8 cellular contexts compared by ENCODE assay signal in genomic region chr22:39254789-39255298, GRCh38. TPM values are rescaled to one million over a fixed set of nuclear protein-coding genes. Genes with fewer than 3 reads are reported as not detected.
DNase-seq lines count a peak whose midpoint lies in the region; FAIRE-seq and TF ChIP-seq lines count a peak whose summit lies in the region.

No MANE protein-coding gene starts in this region.

- H3K9me3 Mint-ChIP-seq in activated CD4-positive, alpha-beta memory T cell treated with anti-CD3 and anti-CD28 coated beads, Interleukin-2, amount 10 ng/mL, durations not matched to agents 7 days and 5 days = no peaks in the 10 kb centered on the region

- no peak overlapping the region for H3K4me3 ChIP-seq in AG04450 (ENCODE audit: low read depth, low read length)
- no peak overlapping the region for H3K4me3 ChIP-seq in fibroblast of the aortic adventitia (ENCODE audit: low read depth, low read length)

- H3K27ac Mint-ChIP-seq in activated CD4-positive, alpha-beta memory T cell treated with anti-CD3 and anti-CD28 coated beads, Interleukin-2, amount 10 ng/mL, durations not matched to agents 7 days and 5 days = peak overlapping the region; percentile 84

- POLR2A ChIA-PET in AG04450 (lab: Yijun Ruan, JAX) = interaction anchor here (2.3 kb wide), 1 partner anchor 57 kb away, joined by 12 read pairs; no protein-coding TSS in a partner anchor
- POLR2A ChIA-PET in activated CD4-positive, alpha-beta memory T cell treated with anti-CD3 and anti-CD28 coated beads, Interleukin-2, amount 10 ng/mL, durations not matched to agents 7 days and 5 days (lab: Charles Lee) = no interaction called here

- no peaks in the 10 kb centered on the region for H3K9me3 ChIP-seq in AG04450 (ENCODE audit: control insufficient read depth, insufficient read depth, low read length)

- TF ChIP-seq CTCF in AG04450 (IDR thresholded peaks at IDR 0.05; ENCODE audit: low read depth, low read length) (no peak), fibroblast of the aortic adventitia (IDR thresholded peaks at IDR 0.05; ENCODE audit: insufficient read depth, low read length) (no peak)

- peaks cover 20% of the 10 kb centered on the region for H3K27me3 Mint-ChIP-seq in activated CD4-positive, alpha-beta memory T cell treated with anti-CD3 and anti-CD28 coated beads, Interleukin-2, amount 10 ng/mL, durations not matched to agents 7 days and 5 days

- DNase-seq in AG04450 (ENCODE audit: low read depth, low spot score) = no peak
- peak; percentile 74 for DNase-seq in H54 (ENCODE audit: insufficient read length, low spot score)
- DNase-seq in activated CD4-positive, alpha-beta memory T cell treated with anti-CD3 and anti-CD28 coated beads, Interleukin-2, amount 10 ng/mL, durations not matched to agents 7 days and 5 days = peak; percentile 69
- peak; percentile 44 for DNase-seq in fibroblast of the aortic adventitia (ENCODE audit: low read depth)
- peak; percentile 45 for DNase-seq in stimulated activated CD4-positive, alpha-beta T cell treated with anti-CD3 and anti-CD28 coated beads, Interleukin-4, amount 100 ng/mL, for 24 hours
- no peak for DNase-seq in DMS 273 treated with DMSO at 0.1 percent for 48 hours (lab: John Stamatoyannopoulos, UW)
- no peak for DNase-seq in DMS153 (lab: John Stamatoyannopoulos, UW)
- DNase-seq in GDM1 (lab: John Stamatoyannopoulos, UW) = no peak

- peak; percentile 6 for FAIRE-seq in H54 (lab: Jason Lieb, UNC)

- no peaks in the 10 kb centered on the region for H3K36me3 Mint-ChIP-seq in activated CD4-positive, alpha-beta memory T cell treated with anti-CD3 and anti-CD28 coated beads, Interleukin-2, amount 10 ng/mL, durations not matched to agents 7 days and 5 days (ENCODE audit: low read depth)

- peak overlapping the region; percentile 71 for H3K27ac ChIP-seq in AG04450 (ENCODE audit: low read depth, low read length)

- H3K4me3 Mint-ChIP-seq in activated CD4-positive, alpha-beta memory T cell treated with anti-CD3 and anti-CD28 coated beads, Interleukin-2, amount 10 ng/mL, durations not matched to agents 7 days and 5 days = no peak overlapping the region

- peaks cover 29% of the 10 kb centered on the region for H3K4me1 Mint-ChIP-seq in activated CD4-positive, alpha-beta memory T cell treated with anti-CD3 and anti-CD28 coated beads, Interleukin-2, amount 10 ng/mL, durations not matched to agents 7 days and 5 days

- no peaks in the 10 kb centered on the region for H3K27me3 ChIP-seq in AG04450 (ENCODE audit: control insufficient read depth, insufficient read depth, low read length)

- CTCF ChIA-PET in AG04450 (lab: Charles Lee) = no interaction called here
- CTCF ChIA-PET in activated CD4-positive, alpha-beta memory T cell treated with anti-CD3 and anti-CD28 coated beads, Interleukin-2, amount 10 ng/mL, durations not matched to agents 7 days and 5 days (lab: Charles Lee) = interaction anchor here (0.6 kb wide), 1 partner anchor 1143 kb away, joined by 3 read pairs; no protein-coding TSS in a partner anchor

- TF ChIP-seq POLR2A in H54 (IDR thresholded peaks at IDR 0.05; ENCODE audit: low read depth, low read length) = no peak; the same call in 1 of the 2 replicates

RNA-seq across cellular contexts. Expression of gene PDGFB, which starts 10.1 kb away (rescaled TPM):
- polyA plus RNA-seq in AG04450 (2011; rRNA removed) = 0.12 and 0.19 TPM in 2 replicates
- polyA minus RNA-seq in AG04450 (2011; rRNA and poly(A)+ RNA removed) = 0.41 and 0.78 TPM in 2 replicates
- 1 to 10 TPM; 6.4 to 6.5 TPM for total RNA-seq in activated CD4-positive, alpha-beta memory T cell treated with anti-CD3 and anti-CD28 coated beads, Interleukin-2, amount 10 ng/mL, durations not matched to agents 7 days and 5 days
- 0.09 and 0.57 TPM in 2 replicates for total RNA-seq in fibroblast of the aortic adventitia (ENCODE audit: low replicate concordance)

Comparison
In these comparisons a context has a peak if more than half of its experiments do, and no peak if none do; other contexts are left out.
1. DNase-seq: peak in H54 (single experiment), activated CD4-positive, alpha-beta memory T cell treated with anti-CD3 and anti-CD28 coated beads, Interleukin-2, amount 10 ng/mL, durations not matched to agents 7 days and 5 days (single experiment), fibroblast of the aortic adventitia (single experiment) and stimulated activated CD4-positive, alpha-beta T cell treated with anti-CD3 and anti-CD28 coated beads, Interleukin-4, amount 100 ng/mL, for 24 hours (single experiment); none in AG04450 (single experiment), DMS 273 treated with DMSO at 0.1 percent for 48 hours (single experiment), DMS153 (single experiment) and GDM1 (single experiment).